Comparison of ENCODE assay signal across 8 cellular contexts in genomic region chr19:39824143-39825092, GRCh38. TPM values are rescaled to one million over a fixed set of nuclear protein-coding genes. Genes with fewer than 3 reads are reported as not detected.
DNase-seq lines count a peak whose midpoint lies in the region; ATAC-seq, FAIRE-seq and TF ChIP-seq lines count a peak whose summit lies in the region.

No MANE protein-coding gene starts in this region.

- H3K27ac Mint-ChIP-seq in H9 (peak overlapping the region in 2 of 3 experiments; percentile 60 to 89; a peak in 3 of 7 replicates), T-helper 17 cell (no peak overlapping the region), astrocyte (ENCODE audit: unreplicated experiment) (peak overlapping the region; percentile 30)

- no peak overlapping the region for H4K8ac ChIP-seq in H9 (replicated peaks; ENCODE audit: insufficient read length, low read depth, low read length)

- no peak overlapping the region for H3K4ac ChIP-seq in H9 (ENCODE audit: low read depth, low read length)

- TF ChIP-seq CTCF in H9 (conservative IDR thresholded peaks at IDR 0.05) (no peak), astrocyte (IDR thresholded peaks at IDR 0.05; ENCODE audit: insufficient read depth, low read depth, low read length) (no peak)

- DNase-seq in GDM1 (lab: John Stamatoyannopoulos, UW) (peak; percentile 77), H9 (peak; percentile 97), NCI-H1105 (lab: John Stamatoyannopoulos, UW) (peak; percentile 96), T-helper 17 cell (peak; percentile 73 to 82 (median 82)), astrocyte (ENCODE audit: low read depth) (peak; percentile 87), hippocampal formation (lab: John Stamatoyannopoulos, UW) (peak; percentile 93 to 99), aorta (peak; percentile 92 to 93)

- H3K9ac ChIP-seq in H9 (ENCODE audit: extremely low read depth, insufficient read length, low read length), result peak overlapping the region; percentile 61
- H3K9ac ChIP-seq in astrocyte (ENCODE audit: low read length), result peak overlapping the region; percentile 87
- peak overlapping the region; percentile 72 for H3K9ac ChIP-seq in rectal smooth muscle tissue (ENCODE audit: low read length)

- H2AK5ac ChIP-seq in H9 (ENCODE audit: insufficient read length, low read length), result no peak overlapping the region

- H3K79me2 ChIP-seq in H9 (ENCODE audit: insufficient read depth, low read length) (no peaks in the 10 kb centered on the region), astrocyte (ENCODE audit: insufficient read depth, low read length) (peaks cover 9% of the 10 kb centered on the region)

- H3K4me1 ChIP-seq in H9 (ENCODE audit: insufficient read depth, low read length) (no peaks in the 10 kb centered on the region), astrocyte (ENCODE audit: insufficient read depth, low read length) (peaks cover 5% of the 10 kb centered on the region), rectal smooth muscle tissue (ENCODE audit: control insufficient read depth, insufficient read depth, low read length) (peaks cover 5% of the 10 kb centered on the region), aorta (ENCODE audit: control insufficient read depth in 1 of 2, insufficient read depth in 2 of 2, low read length in 2 of 2) (no peaks in the 10 kb centered on the region)

- no peaks in the 10 kb centered on the region for H4K20me1 ChIP-seq in H9 (ENCODE audit: control insufficient read depth, insufficient read depth, insufficient read length)
- H4K20me1 ChIP-seq in astrocyte (ENCODE audit: insufficient read depth, low read length), result no peaks in the 10 kb centered on the region

- no CpG with 5 or more reads among the region's 47 CpGs for WGBS in H9 (ENCODE audit: extremely low coverage, insufficient read length, low lambda C conversion rate)
- WGBS in aorta, 2 donors, result 4 to 5% methylated on average over 47 of the region's 47 CpGs

- no peak overlapping the region for H4K91ac ChIP-seq in H9 (ENCODE audit: insufficient read length, low read depth, low read length)

- H3T11ph ChIP-seq in H9 (ENCODE audit: low read length), result no peak overlapping the region

- H3K79me1 ChIP-seq in H9 (ENCODE audit: insufficient read depth, low read depth, low read length, poor library complexity, severe bottlenecking), result no peaks in the 10 kb centered on the region

- intact Hi-C loops in aorta (cut with DNase I), result no loop called here

- peak overlapping the region; percentile 89 for H2AFZ ChIP-seq in H9 (ENCODE audit: low read length)
- H2AFZ ChIP-seq in astrocyte (ENCODE audit: low read depth, low read length), result peak overlapping the region; percentile 85

- H3K4me3 Mint-ChIP-seq in H9, result no peak overlapping the region; a peak in 1 of 5 replicates
- no peak overlapping the region for H3K4me3 Mint-ChIP-seq in T-helper 17 cell
- no peak overlapping the region for H3K4me3 Mint-ChIP-seq in astrocyte (ENCODE audit: unreplicated experiment)

- ATAC-seq in T-helper 17 cell (peak; percentile 97), aorta (ENCODE audit: low FRiP score) (peak; percentile 96)

- H3K14ac ChIP-seq in H9 (ENCODE audit: insufficient read depth, low read length), result peak overlapping the region; percentile 44; the same call in 1 of the 2 replicates

- H3K18ac ChIP-seq in H9 (ENCODE audit: insufficient read length, low read depth, low read length), result peak overlapping the region; percentile 77

- no peak overlapping the region for H2BK15ac ChIP-seq in H9 (ENCODE audit: low read depth, low read length)

- FAIRE-seq in astrocyte (lab: Jason Lieb, UNC), result peak; percentile 70

- H3K27ac ChIP-seq in H9 (ENCODE audit: insufficient read length, low read depth, low read length) (no peak overlapping the region), astrocyte (ENCODE audit: low read depth, low read length) (no peak overlapping the region), rectal smooth muscle tissue (ENCODE audit: low read depth, low read length) (peak overlapping the region; percentile 48), aorta (ENCODE audit: low read depth in 1 of 2, low read length in 2 of 2) (peak overlapping the region in 1 of 2 donors; percentile 0)

- H4K5ac ChIP-seq in H9 (ENCODE audit: insufficient read length, low read depth, low read length), result no peak overlapping the region

- H3K9me3 ChIP-seq in H9 (ENCODE audit: control insufficient read depth, low read depth, low read length) (no peaks in the 10 kb centered on the region), T-helper 17 cell (ENCODE audit: control insufficient read depth, low read length, poor library complexity, severe bottlenecking) (no peaks in the 10 kb centered on the region), astrocyte (ENCODE audit: insufficient read depth, low read depth, low read length) (no peaks in the 10 kb centered on the region), aorta (ENCODE audit: control insufficient read depth, low read length) (no peaks in the 10 kb centered on the region)

- H2BK120ac ChIP-seq in H9 (ENCODE audit: low read depth, low read length, poor library complexity, severe bottlenecking), result no peak overlapping the region

- no peak overlapping the region for H2BK20ac ChIP-seq in H9 (ENCODE audit: low read depth, low read length, poor library complexity, severe bottlenecking)

- H3K36me3 Mint-ChIP-seq in H9 (ENCODE audit: insufficient read depth in 1 of 3, low read depth in 3 of 3) (peaks cover 7 to 24% (median 18%) of the 10 kb centered on the region in 3 experiments), T-helper 17 cell (ENCODE audit: low read depth) (no peaks in the 10 kb centered on the region), astrocyte (ENCODE audit: low read depth, unreplicated experiment) (peaks cover 11% of the 10 kb centered on the region)

- H3K4me1 Mint-ChIP-seq in H9 (peaks cover 3% of the 10 kb centered on the region in 2 experiments; a peak in 3 of 4 replicates), T-helper 17 cell (peaks cover 11% of the 10 kb centered on the region), astrocyte (ENCODE audit: low read depth, unreplicated experiment) (no peaks in the 10 kb centered on the region)

- H3K36me3 ChIP-seq in astrocyte (ENCODE audit: insufficient read depth, low read length) (peaks cover 4% of the 10 kb centered on the region), rectal smooth muscle tissue (ENCODE audit: control insufficient read depth, insufficient read depth, low read length) (peaks cover 9% of the 10 kb centered on the region), aorta (ENCODE audit: control insufficient read depth in 1 of 2, insufficient read depth in 2 of 2, low read length in 1 of 2) (no peaks in the 10 kb centered on the region)

- no peak overlapping the region for H3K23ac ChIP-seq in H9 (ENCODE audit: insufficient read length, low read depth, low read length)

- H3K4me3 ChIP-seq in astrocyte (ENCODE audit: insufficient read depth, low read depth, low read length), result peak overlapping the region; percentile 90
- H3K4me3 ChIP-seq in rectal smooth muscle tissue (ENCODE audit: low read length), result peak overlapping the region; percentile 81
- peak overlapping the region; percentile 40 to 75 for H3K4me3 ChIP-seq in aorta (ENCODE audit: low read length in 2 of 2)

- H3K9me3 Mint-ChIP-seq in H9, result no peaks in the 10 kb centered on the region
- H3K9me3 Mint-ChIP-seq in astrocyte (ENCODE audit: unreplicated experiment), result no peaks in the 10 kb centered on the region

- no peak overlapping the region for H2BK12ac ChIP-seq in H9 (ENCODE audit: insufficient read length, low read depth, low read length)

- H3K27me3 ChIP-seq in H9 (ENCODE audit: insufficient read depth, low read length) (no peaks in the 10 kb centered on the region), astrocyte (ENCODE audit: insufficient read depth, low read length) (no peaks in the 10 kb centered on the region), rectal smooth muscle tissue (ENCODE audit: control insufficient read depth, insufficient read depth, low read length) (no peaks in the 10 kb centered on the region), aorta (ENCODE audit: control insufficient read depth in 1 of 2, insufficient read depth in 2 of 2, low read length in 1 of 2) (no peaks in the 10 kb centered on the region)

- H3K27me3 Mint-ChIP-seq in H9 (ENCODE audit: low read depth) (no peaks in the 10 kb centered on the region), T-helper 17 cell (no peaks in the 10 kb centered on the region), astrocyte (ENCODE audit: low read depth, unreplicated experiment) (no peaks in the 10 kb centered on the region)

- peak overlapping the region; percentile 80 for H3K4me2 ChIP-seq in H9 (ENCODE audit: insufficient read depth, insufficient read length, low read length)
- H3K4me2 ChIP-seq in astrocyte (ENCODE audit: low read length), result peak overlapping the region; percentile 99

- no peak overlapping the region for H2BK5ac ChIP-seq in H9 (ENCODE audit: insufficient read length, low read length)

- no peak overlapping the region for H3K56ac ChIP-seq in H9 (ENCODE audit: insufficient read length, low read depth, low read length)

- peaks cover 8% of the 10 kb centered on the region for H3K23me2 ChIP-seq in H9 (ENCODE audit: insufficient read length, low read depth, low read length, poor library complexity, severe bottlenecking)

RNA-seq across cellular contexts. Expression of gene DYRK1B, which starts 9.5 kb away (rescaled TPM):
- total RNA-seq in H9 (2021) (13.6 and 14.3 TPM in 2 replicates), T-helper 17 cell (10 to 100 TPM; 47.5 to 55.5 TPM), astrocyte (25.4 and 31.4 TPM in 2 replicates), aorta (10 to 100 TPM in 1 of 2 donors, 1 to 10 TPM in 1; 8.4 to 12.9 TPM)
- polyA plus RNA-seq in aorta, result 10 to 100 TPM in 1 of 2 donors, 1 to 10 TPM in 1; 4.3 to 17.5 TPM

RNA-seq across cellular contexts. Expression of gene FBL, which starts 21.8 kb away (rescaled TPM):
- total RNA-seq in H9 (2021) (621 and 625 TPM in 2 replicates), T-helper 17 cell (100 to 1,000 TPM; 255 to 264 TPM), astrocyte (109 and 135 TPM in 2 replicates), aorta (100 to 1,000 TPM; 121 to 150 TPM)
- 100 to 1,000 TPM; 158 to 232 TPM for polyA plus RNA-seq in aorta

RNA-seq across cellular contexts. Expression of gene LEUTX, which starts 45.8 kb away (rescaled TPM):
- total RNA-seq in H9 (2021), result not detected in 2 replicates
- not detected for total RNA-seq in T-helper 17 cell
- total RNA-seq in astrocyte, result not detected in 2 replicates
- total RNA-seq in aorta, result not detected
- not detected for polyA plus RNA-seq in aorta
